In the genomic region with DNA sequence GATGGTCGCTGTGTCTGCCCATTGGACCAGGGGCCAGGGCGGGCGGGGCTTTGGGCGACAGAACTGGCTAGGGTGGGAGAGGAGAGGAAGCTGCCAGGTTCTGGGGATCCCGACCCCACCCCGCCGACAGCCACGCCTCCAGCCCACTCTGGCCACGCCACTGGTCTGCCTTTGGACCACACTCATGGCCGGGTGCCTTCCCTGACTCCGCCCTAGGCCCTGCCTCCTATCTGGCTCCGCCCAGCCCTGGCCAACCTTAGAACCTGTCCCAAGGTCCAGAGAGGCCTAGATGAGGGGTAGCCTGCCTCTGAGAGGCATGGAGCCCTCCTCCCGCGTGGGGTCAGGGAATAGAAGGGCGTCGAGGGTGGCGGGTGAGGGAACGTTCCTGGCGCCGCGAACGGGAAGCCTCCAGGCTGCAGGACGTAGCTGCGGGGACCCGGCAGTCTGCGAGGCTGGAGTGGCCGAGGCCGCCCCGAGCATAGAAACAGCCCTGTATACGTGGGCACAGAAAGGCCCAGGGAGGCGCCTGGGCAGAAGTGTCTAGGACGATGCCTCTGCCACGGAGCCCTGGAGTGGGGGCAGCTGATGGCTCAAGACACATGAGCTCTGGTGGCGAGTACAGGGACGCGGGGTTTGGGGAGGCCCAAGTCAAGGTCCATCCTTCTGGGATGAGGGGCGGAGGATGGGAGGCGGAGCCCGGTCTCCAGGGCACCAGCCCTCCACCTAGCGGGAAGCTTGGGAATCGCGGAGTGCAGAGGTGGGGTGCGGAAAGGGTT, we compare ENCODE assay signal across 1 cellular context.
A peak's percentile ranks its signal among the peaks of the same experiment; 100 is the strongest.
TF ChIP-seq lines count a peak whose summit lies in the region.

No MANE protein-coding gene starts in this region.

TF ChIP-seq in HepG2, 621 proteins besides CTCF, POLR2A, EP300 and RAD21 (continued from another document and continues in another):
- TF ChIP-seq MAZ (IDR thresholded peaks at IDR 0.05; ENCODE audit: borderline replicate concordance, low read depth, low read length) = peak; percentile 21; the same call in 1 of the 2 replicates
- peak; percentile 22; the same call in 1 of the 2 replicates for TF ChIP-seq MAZ (CRISPR knock-in tag; IDR thresholded peaks at IDR 0.05; ENCODE audit: low read depth)
- TF ChIP-seq TRAFD1 (CRISPR knock-in tag; IDR thresholded peaks at IDR 0.05; ENCODE audit: borderline replicate concordance) = 0 out of 2 replicates have a peak, but pooled peaks have one; percentile 49
- no peak for TF ChIP-seq BATF2 (CRISPR knock-in tag; IDR thresholded peaks at IDR 0.05)
- peak; percentile 80 for TF ChIP-seq ZNF781 (CRISPR knock-in tag; IDR thresholded peaks at IDR 0.05; ENCODE audit: borderline replicate concordance, not compliant biosample characterization)
- TF ChIP-seq, protein P1, sequence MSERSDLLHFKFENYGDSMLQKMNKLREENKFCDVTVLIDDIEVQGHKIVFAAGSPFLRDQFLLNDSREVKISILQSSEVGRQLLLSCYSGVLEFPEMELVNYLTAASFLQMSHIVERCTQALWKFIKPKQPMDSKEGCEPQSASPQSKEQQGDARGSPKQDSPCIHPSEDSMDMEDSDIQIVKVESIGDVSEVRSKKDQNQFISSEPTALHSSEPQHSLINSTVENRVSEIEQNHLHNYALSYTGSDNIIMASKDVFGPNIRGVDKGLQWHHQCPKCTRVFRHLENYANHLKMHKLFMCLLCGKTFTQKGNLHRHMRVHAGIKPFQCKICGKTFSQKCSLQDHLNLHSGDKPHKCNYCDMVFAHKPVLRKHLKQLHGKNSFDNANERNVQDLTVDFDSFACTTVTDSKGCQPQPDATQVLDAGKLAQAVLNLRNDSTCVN (CRISPR knock-in tag; IDR thresholded peaks at IDR 0.05; ENCODE audit: borderline replicate concordance) = 0 out of 2 replicates have a peak, but pooled peaks have one; percentile 21
- no peak for TF ChIP-seq KAT2B (IDR thresholded peaks at IDR 0.05; ENCODE audit: borderline replicate concordance, low read depth, low read length)
- 0 out of 2 replicates have a peak, but pooled peaks have one; percentile 45 for TF ChIP-seq ZBTB38 (CRISPR knock-in tag; IDR thresholded peaks at IDR 0.05)
- TF ChIP-seq ZNF761 (CRISPR knock-in tag; conservative IDR thresholded peaks at IDR 0.05) = peak; percentile 83; the same call in 1 of the 2 replicates
- TF ChIP-seq ZIK1 (CRISPR knock-in tag; IDR thresholded peaks at IDR 0.05; ENCODE audit: borderline replicate concordance, low read depth) = peak; percentile 61; the same call in 1 of the 2 replicates
- TF ChIP-seq GFI1 (CRISPR knock-in tag; IDR thresholded peaks at IDR 0.05; ENCODE audit: borderline replicate concordance) = no peak; the same call in 1 of the 2 replicates
- peak; percentile 34; the same call in 1 of the 2 replicates for TF ChIP-seq STAG1 (CRISPR knock-in tag; IDR thresholded peaks at IDR 0.05)
- TF ChIP-seq TFE3 (CRISPR knock-in tag; IDR thresholded peaks at IDR 0.05) = no peak
- 0 out of 2 replicates have a peak, but pooled peaks have one; percentile 24 for TF ChIP-seq BCL6 (CRISPR knock-in tag; IDR thresholded peaks at IDR 0.05)
- TF ChIP-seq, protein P2, sequence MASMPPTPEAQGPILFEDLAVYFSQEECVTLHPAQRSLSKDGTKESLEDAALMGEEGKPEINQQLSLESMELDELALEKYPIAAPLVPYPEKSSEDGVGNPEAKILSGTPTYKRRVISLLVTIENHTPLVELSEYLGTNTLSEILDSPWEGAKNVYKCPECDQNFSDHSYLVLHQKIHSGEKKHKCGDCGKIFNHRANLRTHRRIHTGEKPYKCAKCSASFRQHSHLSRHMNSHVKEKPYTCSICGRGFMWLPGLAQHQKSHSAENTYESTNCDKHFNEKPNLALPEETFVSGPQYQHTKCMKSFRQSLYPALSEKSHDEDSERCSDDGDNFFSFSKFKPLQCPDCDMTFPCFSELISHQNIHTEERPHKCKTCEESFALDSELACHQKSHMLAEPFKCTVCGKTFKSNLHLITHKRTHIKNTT (CRISPR knock-in tag; IDR thresholded peaks at IDR 0.05) = no peak
- TF ChIP-seq RXRA (CRISPR knock-in tag; IDR thresholded peaks at IDR 0.05) = peak; percentile 85
- TF ChIP-seq WIZ (CRISPR knock-in tag; IDR thresholded peaks at IDR 0.05) = peak; percentile 69; the same call in 1 of the 2 replicates
- no peak for TF ChIP-seq ZNF782 (CRISPR knock-in tag; IDR thresholded peaks at IDR 0.05; ENCODE audit: borderline replicate concordance)
- peak; percentile 73; the same call in 1 of the 2 replicates for TF ChIP-seq BCL3 (CRISPR knock-in tag; IDR thresholded peaks at IDR 0.05)
- TF ChIP-seq SOX6 (IDR thresholded peaks at IDR 0.05) = no peak
- peak; percentile 57 for TF ChIP-seq SOX6 (CRISPR knock-in tag; IDR thresholded peaks at IDR 0.05)
- TF ChIP-seq ISX (CRISPR knock-in tag; conservative IDR thresholded peaks at IDR 0.05) = peak; percentile 51; the same call in 1 of the 2 replicates
- TF ChIP-seq, protein P3, sequence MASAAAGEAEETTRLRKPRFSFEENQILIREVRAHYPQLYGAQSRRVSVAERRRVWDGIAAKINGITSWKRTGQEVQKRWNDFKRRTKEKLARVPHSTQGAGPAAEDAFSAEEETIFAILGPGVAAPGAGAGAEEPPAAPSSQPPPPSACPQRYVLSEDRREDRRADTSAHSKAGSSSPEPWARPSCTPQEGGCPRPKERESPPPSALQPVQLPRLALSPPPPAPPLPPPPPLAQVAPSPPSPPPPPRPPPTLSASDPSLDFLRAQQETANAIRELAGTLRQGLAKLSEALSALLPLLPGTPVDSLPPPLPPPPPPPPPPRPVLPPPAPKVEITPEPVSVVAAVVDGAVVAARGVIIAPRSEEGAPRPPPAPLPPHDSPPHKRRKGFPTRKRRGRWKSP (CRISPR knock-in tag; IDR thresholded peaks at IDR 0.05) = no peak
- no peak for TF ChIP-seq NONO (IDR thresholded peaks at IDR 0.05)
- TF ChIP-seq NONO (CRISPR knock-in tag; conservative IDR thresholded peaks at IDR 0.05) = peak; percentile 86
- TF ChIP-seq ZNF329 (CRISPR knock-in tag; IDR thresholded peaks at IDR 0.05; ENCODE audit: low read depth) = 0 out of 2 replicates have a peak, but pooled peaks have one; percentile 25
- TF ChIP-seq AGO2 (optimal IDR thresholded peaks at IDR 0.05; ENCODE audit: low read depth, low read length) = peak; percentile 40
- no peak for TF ChIP-seq SIX1 (CRISPR knock-in tag; IDR thresholded peaks at IDR 0.05; ENCODE audit: borderline replicate concordance)
- TF ChIP-seq MAX (IDR thresholded peaks at IDR 0.05) = peak; percentile 86
- TF ChIP-seq ZMYM3 (CRISPR knock-in tag; IDR thresholded peaks at IDR 0.05) = peak; percentile 73; the same call in 1 of the 2 replicates
- peak; percentile 89 for TF ChIP-seq HNF4G (IDR thresholded peaks at IDR 0.05; ENCODE audit: borderline replicate concordance, low read depth, low read length)
- TF ChIP-seq HNF4G (CRISPR knock-in tag; IDR thresholded peaks at IDR 0.05; ENCODE audit: borderline replicate concordance, low read depth) = peak; percentile 93
- 0 out of 2 replicates have a peak, but pooled peaks have one; percentile 87 for TF ChIP-seq IRF1 (CRISPR knock-in tag; IDR thresholded peaks at IDR 0.05; ENCODE audit: low read depth)
- peak; percentile 74 for TF ChIP-seq ZMYM2 (CRISPR knock-in tag; IDR thresholded peaks at IDR 0.05)
- peak; percentile 89 for TF ChIP-seq MYC (CRISPR knock-in tag; IDR thresholded peaks at IDR 0.05; ENCODE audit: borderline replicate concordance)
- peak; percentile 80; the same call in 1 of the 2 replicates for TF ChIP-seq MIXL1 (CRISPR knock-in tag; IDR thresholded peaks at IDR 0.05)
- TF ChIP-seq ZNF432 (CRISPR knock-in tag; IDR thresholded peaks at IDR 0.05; ENCODE audit: borderline replicate concordance) = no peak
- TF ChIP-seq NFYB (CRISPR knock-in tag; IDR thresholded peaks at IDR 0.05) = peak; percentile 54
- TF ChIP-seq TARDBP (CRISPR knock-in tag; IDR thresholded peaks at IDR 0.05) = peak; percentile 60
- TF ChIP-seq MED8 (CRISPR knock-in tag; IDR thresholded peaks at IDR 0.05; ENCODE audit: insufficient replicate concordance) = no peak
- TF ChIP-seq NR1H2 (CRISPR knock-in tag; IDR thresholded peaks at IDR 0.05; ENCODE audit: borderline replicate concordance, low read depth) = no peak
- no peak for TF ChIP-seq ZNF652 (CRISPR knock-in tag; IDR thresholded peaks at IDR 0.05; ENCODE audit: borderline replicate concordance, low read depth)
- TF ChIP-seq SMC3 (IDR thresholded peaks at IDR 0.05; ENCODE audit: low read length) = peak; percentile 48; the same call in 1 of the 2 replicates
- TF ChIP-seq NCOA2 (CRISPR knock-in tag; IDR thresholded peaks at IDR 0.05) = peak; percentile 37; the same call in 1 of the 2 replicates
- no peak for TF ChIP-seq ZNF10 (CRISPR knock-in tag; IDR thresholded peaks at IDR 0.05; ENCODE audit: borderline replicate concordance, low read depth)
- 0 out of 2 replicates have a peak, but pooled peaks have one; percentile 15 for TF ChIP-seq FOSL2 (CRISPR knock-in tag; IDR thresholded peaks at IDR 0.05)
- peak; percentile 48; the same call in 1 of the 2 replicates for TF ChIP-seq ZFP1 (CRISPR knock-in tag; IDR thresholded peaks at IDR 0.05)
- TF ChIP-seq CHCHD3 (CRISPR knock-in tag; IDR thresholded peaks at IDR 0.05) = peak; percentile 85; the same call in 1 of the 2 replicates
- TF ChIP-seq MAF1 (CRISPR knock-in tag; IDR thresholded peaks at IDR 0.05; ENCODE audit: borderline replicate concordance) = 0 out of 2 replicates have a peak, but pooled peaks have one; percentile 54
- 0 out of 2 replicates have a peak, but pooled peaks have one; percentile 22 for TF ChIP-seq E2F2 (CRISPR knock-in tag; IDR thresholded peaks at IDR 0.05; ENCODE audit: borderline replicate concordance)
- TF ChIP-seq ZSCAN21 (CRISPR knock-in tag; IDR thresholded peaks at IDR 0.05; ENCODE audit: borderline replicate concordance) = no peak; the same call in 1 of the 2 replicates
- peak; percentile 83; the same call in 1 of the 2 replicates for TF ChIP-seq ZNF160 (CRISPR knock-in tag; IDR thresholded peaks at IDR 0.05)
- TF ChIP-seq ZNF136 (CRISPR knock-in tag; IDR thresholded peaks at IDR 0.05; ENCODE audit: low read depth) = peak; percentile 88
- peak; percentile 98 for TF ChIP-seq YEATS4 (CRISPR knock-in tag; IDR thresholded peaks at IDR 0.05; ENCODE audit: borderline replicate concordance)
- peak; percentile 85 for TF ChIP-seq SAP130 (CRISPR knock-in tag; IDR thresholded peaks at IDR 0.05; ENCODE audit: low read depth)
